Comparison of ENCODE assay signal across 33 cellular contexts in genomic region chr17:48690655-48691054, GRCh38. TPM values are rescaled to one million over a fixed set of nuclear protein-coding genes. Genes with fewer than 3 reads are reported as not detected.
"Had no signal": no experiment of that assay in that cellular context is flagged by ENCODE, and none has a peak within 500 bp of the region (broad histone marks: within the 10 kb centered on the region; RNA-seq: fewer than 3 reads in every experiment).

No MANE protein-coding gene starts in this region.

- ATAC-seq: esophagus mucosa, gastrocnemius medialis, heart right ventricle, left cardiac atrium, left lung, left ventricle myocardium superior, lower lobe of right lung, mucosa of descending colon had no signal

- H3K27ac ChIP-seq: coronary artery, dorsolateral prefrontal cortex, epithelial cell of prostate, esophagus squamous epithelium, gastrocnemius medialis, heart right ventricle, left lung, lower lobe of right lung had no signal

- FAIRE-seq: colon, endometrium, islet of Langerhans, keratinocyte had no signal

- DNase-seq: dermis blood vessel endothelial cell; dorsolateral prefrontal cortex; effector CD4-positive, alpha-beta T cell; effector memory CD4-positive, alpha-beta T cell; erythroblast; esophagus squamous epithelium; foreskin fibroblast; foreskin melanocyte; gastrocnemius medialis; glutamatergic neuron; head of caudate nucleus; heart right ventricle; hippocampal formation; left cardiac atrium; left lung; left ventricle myocardium superior; lower lobe of right lung; mesenchymal stem cell; mucosa of descending colon; naive B cell had no signal

- H3K9me3 ChIP-seq: gastrocnemius medialis, lower lobe of right lung, mucosa of descending colon had no signal

- H3K4me1 ChIP-seq: esophagus squamous epithelium, gastrocnemius medialis, heart right ventricle, left lung, lower lobe of right lung had no signal

- H3K4me3 ChIP-seq: coronary artery, dorsolateral prefrontal cortex, esophagus squamous epithelium, gastrocnemius medialis, heart right ventricle, left lung, lower lobe of right lung, mucosa of descending colon had no signal

- H3K36me3 ChIP-seq: esophagus squamous epithelium, gastrocnemius medialis, heart right ventricle, left lung, lower lobe of right lung had no signal

RNA-seq across cellular contexts. Expression of gene PRAC1, which starts 31.7 kb away (rescaled TPM):
- total RNA-seq: dermis blood vessel endothelial cell, dorsolateral prefrontal cortex, esophagus mucosa, esophagus squamous epithelium, gastrocnemius medialis, glomerular endothelial cell, heart right ventricle, kidney epithelial cell, left cardiac atrium, left lung, left ventricle myocardium superior, lower leg skin, lower lobe of right lung, lung microvascular endothelial cell, mesenteric fat pad, myocyte had no signal
- polyA plus RNA-seq: heart right ventricle, keratinocyte had no signal

RNA-seq across cellular contexts. Expression of gene PRAC2, which starts 32.3 kb away (rescaled TPM):
- total RNA-seq: dermis blood vessel endothelial cell, dorsolateral prefrontal cortex, esophagus mucosa, esophagus squamous epithelium, gastrocnemius medialis, glomerular endothelial cell, heart right ventricle, kidney epithelial cell, left cardiac atrium, left lung, left ventricle myocardium superior, lower leg skin, lower lobe of right lung, lung microvascular endothelial cell, mesenteric fat pad, myocyte had no signal
- polyA plus RNA-seq: heart right ventricle, keratinocyte had no signal

RNA-seq across cellular contexts. Expression of gene HOXB13, which starts 37.9 kb away (rescaled TPM):
- total RNA-seq: dermis blood vessel endothelial cell, dorsolateral prefrontal cortex, esophagus mucosa, esophagus squamous epithelium, gastrocnemius medialis, glomerular endothelial cell, heart right ventricle, kidney epithelial cell, left cardiac atrium, left lung, left ventricle myocardium superior, lower lobe of right lung, lung microvascular endothelial cell, mesenteric fat pad had no signal
- polyA plus RNA-seq: heart right ventricle, keratinocyte had no signal
